ENCODE assay signal across 20 cellular contexts in genomic region chr9:137308102-137308619, GRCh38. TPM values are rescaled to one million over a fixed set of nuclear protein-coding genes. Genes with fewer than 3 reads are reported as not detected.
DNase-seq lines count a peak whose midpoint lies in the region; ATAC-seq and TF ChIP-seq lines count a peak whose summit lies in the region.
"Had no signal": no experiment of that assay in that cellular context is flagged by ENCODE, and none has a peak within 500 bp of the region (broad histone marks: within the 10 kb centered on the region; RNA-seq: fewer than 3 reads in every experiment).

No MANE protein-coding gene starts in this region.

- intact Hi-C loops in right cardiac atrium (cut with DNase I) (loop anchor here in 1 of 4 donors (10.0 kb wide), 1 partner anchor 97 kb away; no protein-coding TSS in a partner anchor), left cardiac atrium (cut with DNase I) (loop anchor here in 1 of 2 donors (10.0 kb wide), 2 partner anchors 97 to 217 kb away; no protein-coding TSS in a partner anchor), tibial artery (cut with DNase I; ENCODE audit: low total_unique reads) (no loop called here)

- H3K4me3 ChIP-seq in right cardiac atrium (ENCODE audit: low read length) (no peak overlapping the region), NT2/D1 (ENCODE audit: insufficient read length, low read depth) (no peak overlapping the region), tibial artery (no peak overlapping the region)
- H3K4me3 ChIP-seq: SJCRH30 had no signal

- DNase-seq in right cardiac atrium (peak in 2 of 3 donors; percentile 52 to 57), left cardiac atrium (no peak), NT2/D1 (ENCODE audit: low read depth, low spot score) (no peak), left kidney (ENCODE audit: low read depth, low spot score) (peak; percentile 59), tibial artery (no peak)
- DNase-seq: activated CD4-positive, alpha-beta T cell treated with anti-CD3 and anti-CD28 coated beads for 36 hours; activated naive CD4-positive, alpha-beta T cell treated with Interleukin-2 at 50 U/mL for 16 hours; activated T-cell treated with anti-CD3 and anti-CD28 coated beads for 4 hours; NCI-H1048; PC-3; SJCRH30; T1000; trophoblast cell had no signal

- H3K27me3 ChIP-seq in right cardiac atrium (ENCODE audit: control insufficient read depth, insufficient read depth) (no peaks in the 10 kb centered on the region), NT2/D1 (ENCODE audit: insufficient read depth, insufficient read length) (peaks cover 11% of the 10 kb centered on the region), tibial artery (peaks cover 0 to 79% of the 10 kb centered on the region in 2 donors)

- H3K4me1 ChIP-seq in right cardiac atrium (ENCODE audit: control insufficient read depth, insufficient read depth, low read length), result no peaks in the 10 kb centered on the region
- H3K4me1 ChIP-seq in NT2/D1 (ENCODE audit: insufficient read depth, insufficient read length), result peaks cover 66% of the 10 kb centered on the region
- peaks cover 0 to 66% (median 32%) of the 10 kb centered on the region in 4 donors for H3K4me1 ChIP-seq in tibial artery

- H3K9me3 ChIP-seq in right cardiac atrium (ENCODE audit: control insufficient read depth, low read length) (no peaks in the 10 kb centered on the region), NT2/D1 (ENCODE audit: insufficient read depth, low read length) (no peaks in the 10 kb centered on the region), tibial artery (no peaks in the 10 kb centered on the region)
- H3K9me3 ChIP-seq: SJCRH30 had no signal

- no peak for TF ChIP-seq CTCF in tibial artery (IDR thresholded peaks at IDR 0.05)

- H3K9ac ChIP-seq in NT2/D1 (ENCODE audit: insufficient read length, low read depth), result peak overlapping the region; percentile 21

- H3K36me3 ChIP-seq in NT2/D1 (ENCODE audit: insufficient read depth, insufficient read length, low read length) (no peaks in the 10 kb centered on the region), tibial artery (no peaks in the 10 kb centered on the region)
- H3K36me3 ChIP-seq: SJCRH30 had no signal

- WGBS in right cardiac atrium, result 62% methylated on average over 19 of the region's 19 CpGs

- H3K27ac ChIP-seq in right cardiac atrium (ENCODE audit: low read length), result no peak overlapping the region
- H3K27ac ChIP-seq in tibial artery, result no peak overlapping the region
- H3K27ac ChIP-seq: SJCRH30 had no signal

- no peak for ATAC-seq in right cardiac atrium
- no peak for ATAC-seq in left cardiac atrium
- ATAC-seq in HG03108 (IDR thresholded peaks at IDR 0.05; ENCODE audit: unreplicated experiment), result no peak
- no peak for ATAC-seq in GM19467 (IDR thresholded peaks at IDR 0.05; ENCODE audit: unreplicated experiment)
- ATAC-seq in GM18520 (IDR thresholded peaks at IDR 0.05; ENCODE audit: unreplicated experiment), result no peak
- ATAC-seq: activated CD4-positive, alpha-beta T cell treated with anti-CD3 and anti-CD28 coated beads for 36 hours; PC-3; stimulated activated effector memory CD8-positive, alpha-beta T cell treated with anti-CD3 and anti-CD28 coated beads, Interleukin-12 subunit alpha, Interleukin-12 subunit beta, amount 100 ng/mL, for 72 hours had no signal

RNA-seq across cellular contexts. Expression of gene NRARP, which starts 6.1 kb away (rescaled TPM):
- 10 to 100 TPM in 1 of 4 donors, 1 to 10 TPM in 3; 4.5 to 14.5 (median 7.9) TPM for total RNA-seq in right cardiac atrium
- 4.2 TPM for polyA plus RNA-seq in right cardiac atrium
- total RNA-seq in left cardiac atrium, result 10 to 100 TPM in 1 of 2 donors, 1 to 10 TPM in 1; 4.9 to 11.5 TPM

RNA-seq across cellular contexts. Expression of gene TOR4A, which starts 30.6 kb away (rescaled TPM):
- 10 to 100 TPM; 10.9 to 17.2 (median 13.1) TPM for total RNA-seq in right cardiac atrium
- 6.2 TPM for polyA plus RNA-seq in right cardiac atrium
- 1 to 10 TPM; 6.2 to 9.4 TPM for total RNA-seq in left cardiac atrium

RNA-seq across cellular contexts. Expression of gene NELFB, which starts 53.0 kb away (rescaled TPM):
- total RNA-seq in right cardiac atrium (10 to 100 TPM; 34.8 to 38.6 (median 37.1) TPM), left cardiac atrium (10 to 100 TPM; 35.1 to 38.1 TPM)
- 33.8 TPM for polyA plus RNA-seq in right cardiac atrium

RNA-seq across cellular contexts. Expression of gene STPG3, which starts 57.1 kb away (rescaled TPM):
- under 1 TPM in 3 of 4 donors, not detected in 1; 0.31 to 0.46 (median 0.32) TPM for total RNA-seq in right cardiac atrium
- polyA plus RNA-seq in right cardiac atrium, result 0.23 TPM
- under 1 TPM in 1 of 2 donors, not detected in 1; 0.59 TPM for total RNA-seq in left cardiac atrium
- total RNA-seq: activated CD4-positive, alpha-beta T cell treated with anti-CD3 and anti-CD28 coated beads for 36 hours; astrocyte; G401; PC-3; SJCRH30 had no signal
- polyA plus RNA-seq: keratinocyte had no signal

Comparison
In these comparisons a context has a peak if more than half of its experiments do, and no peak if none do; other contexts are left out.
1. DNase-seq: peak in right cardiac atrium (2 of 3) and left kidney (single experiment); none in left cardiac atrium (single experiment), NT2/D1 (single experiment) and tibial artery (0 of 2).